ENCODE assay signal across 1 cellular context in the genomic region with DNA sequence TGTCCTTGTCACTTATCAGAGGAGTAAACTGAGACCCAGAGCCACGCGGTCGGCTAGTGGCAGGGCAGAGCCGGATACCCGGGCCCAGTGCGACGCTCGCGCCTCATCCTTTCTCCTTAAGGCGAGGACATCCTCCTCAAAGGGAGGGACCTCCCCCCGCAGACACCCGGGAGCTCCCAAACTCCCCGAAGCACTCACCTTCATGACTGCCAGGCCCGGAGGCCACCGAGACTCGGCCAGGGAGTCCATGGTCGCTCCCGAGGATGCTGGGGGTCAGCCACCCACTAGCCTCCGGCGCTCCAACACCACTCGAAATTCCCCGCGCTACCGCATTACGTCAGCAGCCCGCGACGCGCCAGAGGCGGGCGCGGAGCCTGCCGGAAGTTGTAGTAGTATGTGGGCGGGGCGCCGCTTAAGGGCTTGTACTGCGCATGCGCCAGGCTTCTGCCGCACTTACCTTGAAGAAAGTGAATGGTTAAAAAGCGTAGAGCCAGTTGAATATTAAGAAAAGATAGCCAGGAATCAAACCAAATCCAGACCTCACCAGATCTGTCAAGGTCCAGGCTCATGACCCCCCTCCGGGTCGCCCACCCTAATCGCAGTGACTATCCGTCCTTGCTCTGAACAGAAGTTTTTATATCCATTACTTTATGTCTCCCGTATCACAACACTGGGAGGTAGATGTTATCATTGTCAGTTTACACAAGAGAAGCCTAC.
A peak's percentile ranks its signal among the peaks of the same experiment; 100 is the strongest.
TF ChIP-seq lines count a peak whose summit lies in the region.

A gene with protein sequence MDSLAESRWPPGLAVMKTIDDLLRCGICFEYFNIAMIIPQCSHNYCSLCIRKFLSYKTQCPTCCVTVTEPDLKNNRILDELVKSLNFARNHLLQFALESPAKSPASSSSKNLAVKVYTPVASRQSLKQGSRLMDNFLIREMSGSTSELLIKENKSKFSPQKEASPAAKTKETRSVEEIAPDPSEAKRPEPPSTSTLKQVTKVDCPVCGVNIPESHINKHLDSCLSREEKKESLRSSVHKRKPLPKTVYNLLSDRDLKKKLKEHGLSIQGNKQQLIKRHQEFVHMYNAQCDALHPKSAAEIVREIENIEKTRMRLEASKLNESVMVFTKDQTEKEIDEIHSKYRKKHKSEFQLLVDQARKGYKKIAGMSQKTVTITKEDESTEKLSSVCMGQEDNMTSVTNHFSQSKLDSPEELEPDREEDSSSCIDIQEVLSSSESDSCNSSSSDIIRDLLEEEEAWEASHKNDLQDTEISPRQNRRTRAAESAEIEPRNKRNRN (minus strand): TSS at position 336 of the 717 bp plus-strand sequence. CDS start 87 bp downstream, at position 249.

TF ChIP-seq in K562, 482 proteins besides CTCF, POLR2A, EP300 and RAD21 (continued from another document and continues in another):
- TF ChIP-seq, protein P1, sequence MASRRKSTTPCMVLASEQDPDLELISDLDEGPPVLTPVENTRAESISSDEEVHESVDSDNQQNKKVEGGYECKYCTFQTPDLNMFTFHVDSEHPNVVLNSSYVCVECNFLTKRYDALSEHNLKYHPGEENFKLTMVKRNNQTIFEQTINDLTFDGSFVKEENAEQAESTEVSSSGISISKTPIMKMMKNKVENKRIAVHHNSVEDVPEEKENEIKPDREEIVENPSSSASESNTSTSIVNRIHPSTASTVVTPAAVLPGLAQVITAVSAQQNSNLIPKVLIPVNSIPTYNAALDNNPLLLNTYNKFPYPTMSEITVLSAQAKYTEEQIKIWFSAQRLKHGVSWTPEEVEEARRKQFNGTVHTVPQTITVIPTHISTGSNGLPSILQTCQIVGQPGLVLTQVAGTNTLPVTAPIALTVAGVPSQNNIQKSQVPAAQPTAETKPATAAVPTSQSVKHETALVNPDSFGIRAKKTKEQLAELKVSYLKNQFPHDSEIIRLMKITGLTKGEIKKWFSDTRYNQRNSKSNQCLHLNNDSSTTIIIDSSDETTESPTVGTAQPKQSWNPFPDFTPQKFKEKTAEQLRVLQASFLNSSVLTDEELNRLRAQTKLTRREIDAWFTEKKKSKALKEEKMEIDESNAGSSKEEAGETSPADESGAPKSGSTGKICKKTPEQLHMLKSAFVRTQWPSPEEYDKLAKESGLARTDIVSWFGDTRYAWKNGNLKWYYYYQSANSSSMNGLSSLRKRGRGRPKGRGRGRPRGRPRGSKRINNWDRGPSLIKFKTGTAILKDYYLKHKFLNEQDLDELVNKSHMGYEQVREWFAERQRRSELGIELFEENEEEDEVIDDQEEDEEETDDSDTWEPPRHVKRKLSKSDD (conservative IDR thresholded peaks at IDR 0.05; ENCODE audit: low read length) = 0 out of 2 replicates have a peak, but pooled peaks have one; percentile 56
- TF ChIP-seq MCM3 (IDR thresholded peaks at IDR 0.05) (no peak), ZNF695 (CRISPR knock-in tag; IDR thresholded peaks at IDR 0.05) (no peak), SAFB (IDR thresholded peaks at IDR 0.05; ENCODE audit: borderline replicate concordance, low read depth, low read length) (no peak), NFATC3 (IDR thresholded peaks at IDR 0.05) (no peak), TCF3 (CRISPR knock-in tag; IDR thresholded peaks at IDR 0.05) (no peak), NFXL1 (CRISPR knock-in tag; IDR thresholded peaks at IDR 0.05) (no peak), DDX20 (tag; IDR thresholded peaks at IDR 0.05; ENCODE audit: low read depth) (no peak), SMC3 (conservative IDR thresholded peaks at IDR 0.05; ENCODE audit: insufficient read depth, low read depth, low read length) (no peak), SLC30A9 (CRISPR knock-in tag; IDR thresholded peaks at IDR 0.05) (no peak), FOXK1 (CRISPR knock-in tag; IDR thresholded peaks at IDR 0.05; ENCODE audit: borderline replicate concordance) (no peak), ZFP36 (IDR thresholded peaks at IDR 0.05; ENCODE audit: low read depth, low read length, partially characterized antibody) (no peak), ZNF583 (CRISPR knock-in tag; IDR thresholded peaks at IDR 0.05) (no peak), CAMTA2 (CRISPR knock-in tag; conservative IDR thresholded peaks at IDR 0.05) (no peak), ZNF239 (CRISPR knock-in tag; IDR thresholded peaks at IDR 0.05) (no peak; the same call in 1 of the 2 replicates), FOXJ2 (tag; IDR thresholded peaks at IDR 0.05) (no peak), NCOA2 (IDR thresholded peaks at IDR 0.05; ENCODE audit: partially characterized antibody in 2 of 2) (no peak), BHLHE40 (IDR thresholded peaks at IDR 0.05; ENCODE audit: low read length) (peak; percentile 28; the same call in 1 of the 2 replicates), WHSC1 (IDR thresholded peaks at IDR 0.05; ENCODE audit: low read length) (no peak), PYGO2 (tag; IDR thresholded peaks at IDR 0.05) (no peak)
- TF ChIP-seq, protein P2, sequence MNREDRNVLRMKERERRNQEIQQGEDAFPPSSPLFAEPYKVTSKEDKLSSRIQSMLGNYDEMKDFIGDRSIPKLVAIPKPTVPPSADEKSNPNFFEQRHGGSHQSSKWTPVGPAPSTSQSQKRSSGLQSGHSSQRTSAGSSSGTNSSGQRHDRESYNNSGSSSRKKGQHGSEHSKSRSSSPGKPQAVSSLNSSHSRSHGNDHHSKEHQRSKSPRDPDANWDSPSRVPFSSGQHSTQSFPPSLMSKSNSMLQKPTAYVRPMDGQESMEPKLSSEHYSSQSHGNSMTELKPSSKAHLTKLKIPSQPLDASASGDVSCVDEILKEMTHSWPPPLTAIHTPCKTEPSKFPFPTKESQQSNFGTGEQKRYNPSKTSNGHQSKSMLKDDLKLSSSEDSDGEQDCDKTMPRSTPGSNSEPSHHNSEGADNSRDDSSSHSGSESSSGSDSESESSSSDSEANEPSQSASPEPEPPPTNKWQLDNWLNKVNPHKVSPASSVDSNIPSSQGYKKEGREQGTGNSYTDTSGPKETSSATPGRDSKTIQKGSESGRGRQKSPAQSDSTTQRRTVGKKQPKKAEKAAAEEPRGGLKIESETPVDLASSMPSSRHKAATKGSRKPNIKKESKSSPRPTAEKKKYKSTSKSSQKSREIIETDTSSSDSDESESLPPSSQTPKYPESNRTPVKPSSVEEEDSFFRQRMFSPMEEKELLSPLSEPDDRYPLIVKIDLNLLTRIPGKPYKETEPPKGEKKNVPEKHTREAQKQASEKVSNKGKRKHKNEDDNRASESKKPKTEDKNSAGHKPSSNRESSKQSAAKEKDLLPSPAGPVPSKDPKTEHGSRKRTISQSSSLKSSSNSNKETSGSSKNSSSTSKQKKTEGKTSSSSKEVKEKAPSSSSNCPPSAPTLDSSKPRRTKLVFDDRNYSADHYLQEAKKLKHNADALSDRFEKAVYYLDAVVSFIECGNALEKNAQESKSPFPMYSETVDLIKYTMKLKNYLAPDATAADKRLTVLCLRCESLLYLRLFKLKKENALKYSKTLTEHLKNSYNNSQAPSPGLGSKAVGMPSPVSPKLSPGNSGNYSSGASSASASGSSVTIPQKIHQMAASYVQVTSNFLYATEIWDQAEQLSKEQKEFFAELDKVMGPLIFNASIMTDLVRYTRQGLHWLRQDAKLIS (CRISPR knock-in tag; IDR thresholded peaks at IDR 0.05) = 0 out of 2 replicates have a peak, but pooled peaks have one; percentile 13
- TF ChIP-seq, protein P3, sequence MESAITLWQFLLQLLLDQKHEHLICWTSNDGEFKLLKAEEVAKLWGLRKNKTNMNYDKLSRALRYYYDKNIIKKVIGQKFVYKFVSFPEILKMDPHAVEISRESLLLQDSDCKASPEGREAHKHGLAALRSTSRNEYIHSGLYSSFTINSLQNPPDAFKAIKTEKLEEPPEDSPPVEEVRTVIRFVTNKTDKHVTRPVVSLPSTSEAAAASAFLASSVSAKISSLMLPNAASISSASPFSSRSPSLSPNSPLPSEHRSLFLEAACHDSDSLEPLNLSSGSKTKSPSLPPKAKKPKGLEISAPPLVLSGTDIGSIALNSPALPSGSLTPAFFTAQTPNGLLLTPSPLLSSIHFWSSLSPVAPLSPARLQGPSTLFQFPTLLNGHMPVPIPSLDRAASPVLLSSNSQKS (CRISPR knock-in tag; IDR thresholded peaks at IDR 0.05) = no peak
- TF ChIP-seq, protein P4, sequence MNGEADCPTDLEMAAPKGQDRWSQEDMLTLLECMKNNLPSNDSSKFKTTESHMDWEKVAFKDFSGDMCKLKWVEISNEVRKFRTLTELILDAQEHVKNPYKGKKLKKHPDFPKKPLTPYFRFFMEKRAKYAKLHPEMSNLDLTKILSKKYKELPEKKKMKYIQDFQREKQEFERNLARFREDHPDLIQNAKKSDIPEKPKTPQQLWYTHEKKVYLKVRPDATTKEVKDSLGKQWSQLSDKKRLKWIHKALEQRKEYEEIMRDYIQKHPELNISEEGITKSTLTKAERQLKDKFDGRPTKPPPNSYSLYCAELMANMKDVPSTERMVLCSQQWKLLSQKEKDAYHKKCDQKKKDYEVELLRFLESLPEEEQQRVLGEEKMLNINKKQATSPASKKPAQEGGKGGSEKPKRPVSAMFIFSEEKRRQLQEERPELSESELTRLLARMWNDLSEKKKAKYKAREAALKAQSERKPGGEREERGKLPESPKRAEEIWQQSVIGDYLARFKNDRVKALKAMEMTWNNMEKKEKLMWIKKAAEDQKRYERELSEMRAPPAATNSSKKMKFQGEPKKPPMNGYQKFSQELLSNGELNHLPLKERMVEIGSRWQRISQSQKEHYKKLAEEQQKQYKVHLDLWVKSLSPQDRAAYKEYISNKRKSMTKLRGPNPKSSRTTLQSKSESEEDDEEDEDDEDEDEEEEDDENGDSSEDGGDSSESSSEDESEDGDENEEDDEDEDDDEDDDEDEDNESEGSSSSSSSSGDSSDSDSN (IDR thresholded peaks at IDR 0.05; ENCODE audit: borderline replicate concordance in 1 of 2, low read depth in 2 of 2, low read length in 2 of 2) = no peak
- TF ChIP-seq, protein P5, sequence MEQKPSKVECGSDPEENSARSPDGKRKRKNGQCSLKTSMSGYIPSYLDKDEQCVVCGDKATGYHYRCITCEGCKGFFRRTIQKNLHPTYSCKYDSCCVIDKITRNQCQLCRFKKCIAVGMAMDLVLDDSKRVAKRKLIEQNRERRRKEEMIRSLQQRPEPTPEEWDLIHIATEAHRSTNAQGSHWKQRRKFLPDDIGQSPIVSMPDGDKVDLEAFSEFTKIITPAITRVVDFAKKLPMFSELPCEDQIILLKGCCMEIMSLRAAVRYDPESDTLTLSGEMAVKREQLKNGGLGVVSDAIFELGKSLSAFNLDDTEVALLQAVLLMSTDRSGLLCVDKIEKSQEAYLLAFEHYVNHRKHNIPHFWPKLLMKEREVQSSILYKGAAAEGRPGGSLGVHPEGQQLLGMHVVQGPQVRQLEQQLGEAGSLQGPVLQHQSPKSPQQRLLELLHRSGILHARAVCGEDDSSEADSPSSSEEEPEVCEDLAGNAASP (IDR thresholded peaks at IDR 0.05) = no peak
- TF ChIP-seq, protein P6, sequence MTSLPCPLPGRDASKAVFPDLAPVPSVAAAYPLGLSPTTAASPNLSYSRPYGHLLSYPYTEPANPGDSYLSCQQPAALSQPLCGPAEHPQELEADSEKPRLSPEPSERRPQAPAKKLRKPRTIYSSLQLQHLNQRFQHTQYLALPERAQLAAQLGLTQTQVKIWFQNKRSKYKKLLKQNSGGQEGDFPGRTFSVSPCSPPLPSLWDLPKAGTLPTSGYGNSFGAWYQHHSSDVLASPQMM (CRISPR knock-in tag; IDR thresholded peaks at IDR 0.05) = no peak
- TF ChIP-seq, protein P7, sequence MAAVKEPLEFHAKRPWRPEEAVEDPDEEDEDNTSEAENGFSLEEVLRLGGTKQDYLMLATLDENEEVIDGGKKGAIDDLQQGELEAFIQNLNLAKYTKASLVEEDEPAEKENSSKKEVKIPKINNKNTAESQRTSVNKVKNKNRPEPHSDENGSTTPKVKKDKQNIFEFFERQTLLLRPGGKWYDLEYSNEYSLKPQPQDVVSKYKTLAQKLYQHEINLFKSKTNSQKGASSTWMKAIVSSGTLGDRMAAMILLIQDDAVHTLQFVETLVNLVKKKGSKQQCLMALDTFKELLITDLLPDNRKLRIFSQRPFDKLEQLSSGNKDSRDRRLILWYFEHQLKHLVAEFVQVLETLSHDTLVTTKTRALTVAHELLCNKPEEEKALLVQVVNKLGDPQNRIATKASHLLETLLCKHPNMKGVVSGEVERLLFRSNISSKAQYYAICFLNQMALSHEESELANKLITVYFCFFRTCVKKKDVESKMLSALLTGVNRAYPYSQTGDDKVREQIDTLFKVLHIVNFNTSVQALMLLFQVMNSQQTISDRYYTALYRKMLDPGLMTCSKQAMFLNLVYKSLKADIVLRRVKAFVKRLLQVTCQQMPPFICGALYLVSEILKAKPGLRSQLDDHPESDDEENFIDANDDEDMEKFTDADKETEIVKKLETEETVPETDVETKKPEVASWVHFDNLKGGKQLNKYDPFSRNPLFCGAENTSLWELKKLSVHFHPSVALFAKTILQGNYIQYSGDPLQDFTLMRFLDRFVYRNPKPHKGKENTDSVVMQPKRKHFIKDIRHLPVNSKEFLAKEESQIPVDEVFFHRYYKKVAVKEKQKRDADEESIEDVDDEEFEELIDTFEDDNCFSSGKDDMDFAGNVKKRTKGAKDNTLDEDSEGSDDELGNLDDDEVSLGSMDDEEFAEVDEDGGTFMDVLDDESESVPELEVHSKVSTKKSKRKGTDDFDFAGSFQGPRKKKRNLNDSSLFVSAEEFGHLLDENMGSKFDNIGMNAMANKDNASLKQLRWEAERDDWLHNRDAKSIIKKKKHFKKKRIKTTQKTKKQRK (IDR thresholded peaks at IDR 0.05; ENCODE audit: borderline replicate concordance, low read depth, low read length) = 0 out of 2 replicates have a peak, but pooled peaks have one; percentile 15
- TF ChIP-seq, protein P8, sequence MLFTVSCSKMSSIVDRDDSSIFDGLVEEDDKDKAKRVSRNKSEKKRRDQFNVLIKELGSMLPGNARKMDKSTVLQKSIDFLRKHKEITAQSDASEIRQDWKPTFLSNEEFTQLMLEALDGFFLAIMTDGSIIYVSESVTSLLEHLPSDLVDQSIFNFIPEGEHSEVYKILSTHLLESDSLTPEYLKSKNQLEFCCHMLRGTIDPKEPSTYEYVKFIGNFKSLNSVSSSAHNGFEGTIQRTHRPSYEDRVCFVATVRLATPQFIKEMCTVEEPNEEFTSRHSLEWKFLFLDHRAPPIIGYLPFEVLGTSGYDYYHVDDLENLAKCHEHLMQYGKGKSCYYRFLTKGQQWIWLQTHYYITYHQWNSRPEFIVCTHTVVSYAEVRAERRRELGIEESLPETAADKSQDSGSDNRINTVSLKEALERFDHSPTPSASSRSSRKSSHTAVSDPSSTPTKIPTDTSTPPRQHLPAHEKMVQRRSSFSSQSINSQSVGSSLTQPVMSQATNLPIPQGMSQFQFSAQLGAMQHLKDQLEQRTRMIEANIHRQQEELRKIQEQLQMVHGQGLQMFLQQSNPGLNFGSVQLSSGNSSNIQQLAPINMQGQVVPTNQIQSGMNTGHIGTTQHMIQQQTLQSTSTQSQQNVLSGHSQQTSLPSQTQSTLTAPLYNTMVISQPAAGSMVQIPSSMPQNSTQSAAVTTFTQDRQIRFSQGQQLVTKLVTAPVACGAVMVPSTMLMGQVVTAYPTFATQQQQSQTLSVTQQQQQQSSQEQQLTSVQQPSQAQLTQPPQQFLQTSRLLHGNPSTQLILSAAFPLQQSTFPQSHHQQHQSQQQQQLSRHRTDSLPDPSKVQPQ (CRISPR knock-in tag; IDR thresholded peaks at IDR 0.05; ENCODE audit: borderline replicate concordance) = no peak
